ENCODE assay signal across 26 cellular contexts in the genomic region with DNA sequence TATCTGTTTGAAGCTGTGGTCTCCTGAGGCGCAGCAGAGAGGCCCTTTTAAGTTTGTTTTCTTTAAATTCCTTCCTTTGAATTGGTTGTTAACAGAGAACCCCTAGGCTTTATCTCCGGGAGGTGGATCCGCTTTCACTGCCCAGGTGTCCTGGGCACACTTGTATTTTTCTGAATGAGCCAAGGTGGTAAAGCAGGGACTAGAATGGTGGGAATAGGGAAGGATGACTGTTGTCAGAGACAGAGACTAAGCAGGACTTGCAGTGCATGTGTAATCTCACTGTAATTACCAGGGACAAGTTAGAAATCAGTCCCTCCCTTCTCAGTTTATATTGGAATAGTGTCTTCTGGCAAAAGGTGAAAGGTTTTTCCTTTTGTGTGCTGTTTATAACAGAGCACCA.
DNase-seq lines count a peak whose midpoint lies in the region; ATAC-seq and TF ChIP-seq lines count a peak whose summit lies in the region.
"Had no signal": no experiment of that assay in that cellular context is flagged by ENCODE, and none has a peak within 500 bp of the region (broad histone marks: within the 10 kb centered on the region; RNA-seq: fewer than 3 reads in every experiment).

No MANE protein-coding gene starts in this region.

- CTCF ChIA-PET in PC-9 (lab: Charles Lee): no interaction called here
- CTCF ChIA-PET in GM10248 (lab: Yijun Ruan, JAX): interaction anchor here (1.1 kb wide), 1 partner anchor 14 kb away, joined by 4 read pairs; no protein-coding TSS in a partner anchor

- peak; percentile 72 for ATAC-seq in left colon
- ATAC-seq in natural killer cell: no peak
- ATAC-seq: activated CD8-positive, alpha-beta memory T cell treated with anti-CD3 and anti-CD28 coated beads, Interleukin-2, amount 10 ng/mL, durations not matched to agents 7 days and 5 days; activated T-helper 17 cell treated with anti-CD3 and anti-CD28 coated beads, Interleukin-2, amount 50 U/mL, for 72 hours; natural killer cell treated with Interleukin-12 subunit alpha and Interleukin-12 subunit beta and Interleukin-15 and Interleukin-18, amount 100 ng/mL, for 72 hours; stimulated activated memory B cell treated with anti-CD40 and anti-IgM and Interleukin-4, amounts not matched to agents 10 μg/mL and 1 μg/mL and 100 μg/mL, for 72 hours had no signal

- H3K36me3 ChIP-seq in PC-9 (ENCODE audit: low read depth): no peaks in the 10 kb centered on the region
- H3K36me3 ChIP-seq: BE2C, brain microvascular endothelial cell, colonic mucosa, HAP-1, sigmoid colon, tibial nerve had no signal

- H3K4me3 Mint-ChIP-seq in natural killer cell: no peak overlapping the region
- H3K4me3 Mint-ChIP-seq: activated CD8-positive, alpha-beta memory T cell treated with anti-CD3 and anti-CD28 coated beads, Interleukin-2, amount 10 ng/mL, durations not matched to agents 7 days and 5 days; activated T-helper 17 cell treated with anti-CD3 and anti-CD28 coated beads, Interleukin-2, amount 50 U/mL, for 72 hours; natural killer cell treated with Interleukin-12 subunit alpha and Interleukin-12 subunit beta and Interleukin-15 and Interleukin-18, amount 100 ng/mL, for 72 hours; stimulated activated memory B cell treated with anti-CD40 and anti-IgM and Interleukin-4, amounts not matched to agents 10 μg/mL and 1 μg/mL and 100 μg/mL, for 72 hours had no signal

- TF ChIP-seq CTCF in PC-9 (conservative IDR thresholded peaks at IDR 0.05) (no peak), GM10248 (IDR thresholded peaks at IDR 0.05; ENCODE audit: control extremely low read depth, extremely low read depth, low read depth, missing control alignments) (no peak), natural killer cell (IDR thresholded peaks at IDR 0.05) (no peak)

- H3F3A ChIP-seq in PC-9 (ENCODE audit: insufficient read depth, low read depth): no peaks in the 10 kb centered on the region

- no peak overlapping the region for H3K27ac Mint-ChIP-seq in natural killer cell
- H3K27ac Mint-ChIP-seq: activated CD8-positive, alpha-beta memory T cell treated with anti-CD3 and anti-CD28 coated beads, Interleukin-2, amount 10 ng/mL, durations not matched to agents 7 days and 5 days; activated naive CD8-positive, alpha-beta T cell treated with anti-CD3 and anti-CD28 coated beads, Interleukin-2, amount 10 ng/mL, durations not matched to agents 7 days and 5 days; activated T-helper 17 cell treated with anti-CD3 and anti-CD28 coated beads, Interleukin-2, amount 50 U/mL, for 72 hours; natural killer cell treated with Interleukin-12 subunit alpha and Interleukin-12 subunit beta and Interleukin-15 and Interleukin-18, amount 100 ng/mL, for 72 hours; stimulated activated memory B cell treated with anti-CD40 and anti-IgM and Interleukin-4, amounts not matched to agents 10 μg/mL and 1 μg/mL and 100 μg/mL, for 72 hours had no signal

- no peaks in the 10 kb centered on the region for H4K20me1 ChIP-seq in PC-9 (ENCODE audit: insufficient read depth)

- POLR2A ChIA-PET in PC-9 (lab: Charles Lee; ENCODE audit: unreplicated experiment) (interaction anchor here (0.6 kb wide), 1 partner anchor 85 kb away, joined by 5 read pairs; no protein-coding TSS in a partner anchor), GM10248 (lab: Yijun Ruan, JAX) (no interaction called here)

- no peaks in the 10 kb centered on the region for H3K9me3 Mint-ChIP-seq in natural killer cell
- H3K9me3 Mint-ChIP-seq: activated naive CD8-positive, alpha-beta T cell treated with anti-CD3 and anti-CD28 coated beads, Interleukin-2, amount 10 ng/mL, durations not matched to agents 7 days and 5 days; activated T-helper 17 cell treated with anti-CD3 and anti-CD28 coated beads, Interleukin-2, amount 50 U/mL, for 72 hours; natural killer cell treated with Interleukin-12 subunit alpha and Interleukin-12 subunit beta and Interleukin-15 and Interleukin-18, amount 100 ng/mL, for 72 hours; stimulated activated memory B cell treated with anti-CD40 and anti-IgM and Interleukin-4, amounts not matched to agents 10 μg/mL and 1 μg/mL and 100 μg/mL, for 72 hours had no signal

- intact Hi-C loops in PC-9 (cut with micrococcal nuclease; ENCODE audit: unreplicated experiment) (loop anchor here (10.0 kb wide), 1 partner anchor 73 kb away; the partner anchor contains the start of gene PHLPP1), left colon (cut with DNase I, micrococcal nuclease) (no loop called here), natural killer cell (cut with micrococcal nuclease) (no loop called here)

- H2AFZ ChIP-seq in PC-9: no peak overlapping the region

- peaks cover 20% of the 10 kb centered on the region for H3K4me1 ChIP-seq in PC-9 (replicated peaks; ENCODE audit: insufficient read depth)
- H3K4me1 ChIP-seq: BE2C, colonic mucosa had no signal

- H3K36me3 Mint-ChIP-seq in natural killer cell: no peaks in the 10 kb centered on the region
- H3K36me3 Mint-ChIP-seq: natural killer cell treated with Interleukin-12 subunit alpha and Interleukin-12 subunit beta and Interleukin-15 and Interleukin-18, amount 100 ng/mL, for 72 hours; stimulated activated memory B cell treated with anti-CD40 and anti-IgM and Interleukin-4, amounts not matched to agents 10 μg/mL and 1 μg/mL and 100 μg/mL, for 72 hours had no signal

- H3K9me3 ChIP-seq in PC-9 (ENCODE audit: insufficient read depth, low read depth): no peaks in the 10 kb centered on the region
- H3K9me3 ChIP-seq: BE2C, colonic mucosa, HAP-1, sigmoid colon, tibial nerve had no signal

- no peak overlapping the region for H3K4me3 ChIP-seq in PC-9
- H3K4me3 ChIP-seq: colonic mucosa, HAP-1, sigmoid colon, tibial nerve had no signal

- BruUV-seq in PC-9 (replicated peaks; lab: Mats Ljungman, UMichigan): no TSS peak

- H3K9me2 ChIP-seq in PC-9 (ENCODE audit: insufficient read depth): no peaks in the 10 kb centered on the region

- DNase-seq in NCI-H2107 treated with DMSO at 0.1 percent for 48 hours (lab: John Stamatoyannopoulos, UW; ENCODE audit: unreplicated experiment) (peak; percentile 57), NCI-H2107 (lab: John Stamatoyannopoulos, UW) (no peak), PC-9 (no peak), left colon (no peak), GM10248 (ENCODE audit: extremely low spot score) (no peak), DMS53 treated with DMSO at 0.1 percent for 48 hours (lab: John Stamatoyannopoulos, UW; ENCODE audit: unreplicated experiment) (no peak), natural killer cell (no peak), CD1c-positive myeloid dendritic cell (ENCODE audit: extremely low spot score) (no peak)
- DNase-seq: activated CD4-positive, alpha-beta T cell treated with anti-CD3 and anti-CD28 coated beads for 4 hours; activated CD8-positive, alpha-beta memory T cell treated with anti-CD3 and anti-CD28 coated beads, Interleukin-2, amount 10 ng/mL, durations not matched to agents 7 days and 5 days; activated naive CD8-positive, alpha-beta T cell treated with anti-CD3 and anti-CD28 coated beads, Interleukin-2, amount 10 ng/mL, durations not matched to agents 7 days and 5 days; BE2C; brain microvascular endothelial cell; mammary epithelial cell; NCI-H1105; NCI-H2227 treated with DMSO at 0.1 percent for 48 hours; sigmoid colon had no signal

- no peak overlapping the region for H3K27ac ChIP-seq in PC-9
- H3K27ac ChIP-seq: brain microvascular endothelial cell, colonic mucosa, HL-60, KMS-11, RWPE1, tibial nerve had no signal

- H3K4me2 ChIP-seq in PC-9: peak overlapping the region; percentile 23; the same call in 1 of the 2 replicates
- H3K4me2 ChIP-seq: KMS-11 had no signal

- H3K4me1 Mint-ChIP-seq in natural killer cell: peaks cover 40% of the 10 kb centered on the region in 2 donors

- peaks cover 84% of the 10 kb centered on the region for H3K79me2 ChIP-seq in PC-9 (ENCODE audit: low read depth)

- no peaks in the 10 kb centered on the region for H3K27me3 ChIP-seq in PC-9 (ENCODE audit: insufficient read depth, low read depth)
- H3K27me3 ChIP-seq: brain microvascular endothelial cell, colonic mucosa, sigmoid colon, tibial nerve had no signal

- H3K27me3 Mint-ChIP-seq in natural killer cell (ENCODE audit: low read depth in 2 of 2): no peaks in the 10 kb centered on the region
- H3K27me3 Mint-ChIP-seq: activated CD8-positive, alpha-beta memory T cell treated with anti-CD3 and anti-CD28 coated beads, Interleukin-2, amount 10 ng/mL, durations not matched to agents 7 days and 5 days; activated naive CD8-positive, alpha-beta T cell treated with anti-CD3 and anti-CD28 coated beads, Interleukin-2, amount 10 ng/mL, durations not matched to agents 7 days and 5 days; activated T-helper 17 cell treated with anti-CD3 and anti-CD28 coated beads, Interleukin-2, amount 50 U/mL, for 72 hours; natural killer cell treated with Interleukin-12 subunit alpha and Interleukin-12 subunit beta and Interleukin-15 and Interleukin-18, amount 100 ng/mL, for 72 hours; stimulated activated memory B cell treated with anti-CD40 and anti-IgM and Interleukin-4, amounts not matched to agents 10 μg/mL and 1 μg/mL and 100 μg/mL, for 72 hours had no signal
